Comparison of ENCODE assay signal across 1 cellular context in the genomic region with DNA sequence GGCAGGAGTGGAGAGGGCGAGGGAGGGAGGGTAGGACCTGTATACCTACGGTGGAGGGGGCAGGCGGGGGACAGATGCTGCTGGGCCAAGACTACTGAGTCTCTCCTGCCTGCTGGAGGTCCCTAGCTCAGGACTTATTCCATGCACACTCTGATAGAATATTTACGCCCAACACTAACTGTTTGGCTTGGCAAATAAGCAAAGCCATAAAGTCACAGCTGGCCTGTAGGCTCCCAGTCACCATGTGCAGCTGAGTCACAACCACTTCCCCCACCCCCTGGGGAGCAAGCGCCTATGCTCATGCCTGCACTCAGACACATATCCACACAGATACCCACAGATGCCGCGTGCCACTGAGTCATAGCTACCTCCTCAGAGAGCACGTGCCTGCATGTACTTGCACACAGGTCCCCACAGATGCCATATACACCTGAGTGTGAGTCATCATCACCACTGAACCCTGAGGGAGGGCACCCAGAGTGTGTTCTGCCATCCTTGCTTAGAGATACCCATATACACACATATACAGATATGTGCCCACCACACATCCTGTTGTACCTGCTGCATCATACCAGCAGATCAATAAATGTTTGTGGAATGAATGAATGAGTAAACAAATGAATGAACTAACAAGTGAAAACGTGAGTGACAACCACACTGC.
A peak's percentile ranks its signal among the peaks of the same experiment; 100 is the strongest.
TF ChIP-seq lines count a peak whose summit lies in the region.

No MANE protein-coding gene starts in this region.

TF ChIP-seq in GM12878, 131 proteins besides CTCF, POLR2A, EP300 and RAD21 (continued from another document and continues in another):
- TF ChIP-seq, protein P1, sequence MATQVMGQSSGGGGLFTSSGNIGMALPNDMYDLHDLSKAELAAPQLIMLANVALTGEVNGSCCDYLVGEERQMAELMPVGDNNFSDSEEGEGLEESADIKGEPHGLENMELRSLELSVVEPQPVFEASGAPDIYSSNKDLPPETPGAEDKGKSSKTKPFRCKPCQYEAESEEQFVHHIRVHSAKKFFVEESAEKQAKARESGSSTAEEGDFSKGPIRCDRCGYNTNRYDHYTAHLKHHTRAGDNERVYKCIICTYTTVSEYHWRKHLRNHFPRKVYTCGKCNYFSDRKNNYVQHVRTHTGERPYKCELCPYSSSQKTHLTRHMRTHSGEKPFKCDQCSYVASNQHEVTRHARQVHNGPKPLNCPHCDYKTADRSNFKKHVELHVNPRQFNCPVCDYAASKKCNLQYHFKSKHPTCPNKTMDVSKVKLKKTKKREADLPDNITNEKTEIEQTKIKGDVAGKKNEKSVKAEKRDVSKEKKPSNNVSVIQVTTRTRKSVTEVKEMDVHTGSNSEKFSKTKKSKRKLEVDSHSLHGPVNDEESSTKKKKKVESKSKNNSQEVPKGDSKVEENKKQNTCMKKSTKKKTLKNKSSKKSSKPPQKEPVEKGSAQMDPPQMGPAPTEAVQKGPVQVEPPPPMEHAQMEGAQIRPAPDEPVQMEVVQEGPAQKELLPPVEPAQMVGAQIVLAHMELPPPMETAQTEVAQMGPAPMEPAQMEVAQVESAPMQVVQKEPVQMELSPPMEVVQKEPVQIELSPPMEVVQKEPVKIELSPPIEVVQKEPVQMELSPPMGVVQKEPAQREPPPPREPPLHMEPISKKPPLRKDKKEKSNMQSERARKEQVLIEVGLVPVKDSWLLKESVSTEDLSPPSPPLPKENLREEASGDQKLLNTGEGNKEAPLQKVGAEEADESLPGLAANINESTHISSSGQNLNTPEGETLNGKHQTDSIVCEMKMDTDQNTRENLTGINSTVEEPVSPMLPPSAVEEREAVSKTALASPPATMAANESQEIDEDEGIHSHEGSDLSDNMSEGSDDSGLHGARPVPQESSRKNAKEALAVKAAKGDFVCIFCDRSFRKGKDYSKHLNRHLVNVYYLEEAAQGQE (IDR thresholded peaks at IDR 0.05; ENCODE audit: low read depth, low read length): no peak
- TF ChIP-seq BMI1 (IDR thresholded peaks at IDR 0.05; ENCODE audit: borderline replicate concordance) (no peak), ATF7 (IDR thresholded peaks at IDR 0.05; ENCODE audit: low read depth) (peak; percentile 43), ASH2L (IDR thresholded peaks at IDR 0.05; ENCODE audit: borderline replicate concordance, low read depth) (no peak), RCOR1 (conservative IDR thresholded peaks at IDR 0.05; ENCODE audit: low read depth, low read length) (no peak), ZNF24 (IDR thresholded peaks at IDR 0.05) (peak; percentile 73), POU2F2 (IDR thresholded peaks at IDR 0.05; ENCODE audit: borderline replicate concordance, low read depth, low read length) (no peak), RFX5 (IDR thresholded peaks at IDR 0.05; ENCODE audit: low read depth, low read length) (no peak), YY1 (IDR thresholded peaks at IDR 0.05; ENCODE audit: low read depth, low read length) (no peak), MXI1 (IDR thresholded peaks at IDR 0.05; ENCODE audit: low read depth, low read length) (peak; percentile 82), EZH2 (IDR thresholded peaks at IDR 0.05; ENCODE audit: borderline replicate concordance, control insufficient read depth, low read depth, low read length) (no peak), TARDBP (IDR thresholded peaks at IDR 0.05; ENCODE audit: borderline replicate concordance) (no peak), SRF (IDR thresholded peaks at IDR 0.05; ENCODE audit: low read depth in 2 of 2, low read length in 2 of 2) (no peak), BCL11A (IDR thresholded peaks at IDR 0.05; ENCODE audit: low read depth, low read length) (peak; percentile 15; the same call in 1 of the 2 replicates), FOXM1 (IDR thresholded peaks at IDR 0.05; ENCODE audit: low read depth, low read length) (no peak), CREM (IDR thresholded peaks at IDR 0.05; ENCODE audit: low read depth) (peak; percentile 46; the same call in 1 of the 2 replicates), MTA3 (IDR thresholded peaks at IDR 0.05; ENCODE audit: borderline replicate concordance, low read length) (no peak), BRCA1 (IDR thresholded peaks at IDR 0.05; ENCODE audit: low read depth, low read length) (no peak)
- TF ChIP-seq, protein P2, sequence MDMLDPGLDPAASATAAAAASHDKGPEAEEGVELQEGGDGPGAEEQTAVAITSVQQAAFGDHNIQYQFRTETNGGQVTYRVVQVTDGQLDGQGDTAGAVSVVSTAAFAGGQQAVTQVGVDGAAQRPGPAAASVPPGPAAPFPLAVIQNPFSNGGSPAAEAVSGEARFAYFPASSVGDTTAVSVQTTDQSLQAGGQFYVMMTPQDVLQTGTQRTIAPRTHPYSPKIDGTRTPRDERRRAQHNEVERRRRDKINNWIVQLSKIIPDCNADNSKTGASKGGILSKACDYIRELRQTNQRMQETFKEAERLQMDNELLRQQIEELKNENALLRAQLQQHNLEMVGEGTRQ (IDR thresholded peaks at IDR 0.05; ENCODE audit: borderline replicate concordance, low read depth, low read length): no peak; the same call in 1 of the 2 replicates
- TF ChIP-seq, protein P3, sequence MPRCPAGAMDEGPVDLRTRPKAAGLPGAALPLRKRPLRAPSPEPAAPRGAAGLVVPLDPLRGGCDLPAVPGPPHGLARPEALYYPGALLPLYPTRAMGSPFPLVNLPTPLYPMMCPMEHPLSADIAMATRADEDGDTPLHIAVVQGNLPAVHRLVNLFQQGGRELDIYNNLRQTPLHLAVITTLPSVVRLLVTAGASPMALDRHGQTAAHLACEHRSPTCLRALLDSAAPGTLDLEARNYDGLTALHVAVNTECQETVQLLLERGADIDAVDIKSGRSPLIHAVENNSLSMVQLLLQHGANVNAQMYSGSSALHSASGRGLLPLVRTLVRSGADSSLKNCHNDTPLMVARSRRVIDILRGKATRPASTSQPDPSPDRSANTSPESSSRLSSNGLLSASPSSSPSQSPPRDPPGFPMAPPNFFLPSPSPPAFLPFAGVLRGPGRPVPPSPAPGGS (IDR thresholded peaks at IDR 0.05; ENCODE audit: borderline replicate concordance, insufficient read depth, low read depth, low read length, poor library complexity, severe bottlenecking): peak; percentile 91
- TF ChIP-seq, protein P4, sequence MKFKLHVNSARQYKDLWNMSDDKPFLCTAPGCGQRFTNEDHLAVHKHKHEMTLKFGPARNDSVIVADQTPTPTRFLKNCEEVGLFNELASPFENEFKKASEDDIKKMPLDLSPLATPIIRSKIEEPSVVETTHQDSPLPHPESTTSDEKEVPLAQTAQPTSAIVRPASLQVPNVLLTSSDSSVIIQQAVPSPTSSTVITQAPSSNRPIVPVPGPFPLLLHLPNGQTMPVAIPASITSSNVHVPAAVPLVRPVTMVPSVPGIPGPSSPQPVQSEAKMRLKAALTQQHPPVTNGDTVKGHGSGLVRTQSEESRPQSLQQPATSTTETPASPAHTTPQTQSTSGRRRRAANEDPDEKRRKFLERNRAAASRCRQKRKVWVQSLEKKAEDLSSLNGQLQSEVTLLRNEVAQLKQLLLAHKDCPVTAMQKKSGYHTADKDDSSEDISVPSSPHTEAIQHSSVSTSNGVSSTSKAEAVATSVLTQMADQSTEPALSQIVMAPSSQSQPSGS (IDR thresholded peaks at IDR 0.05; ENCODE audit: low read length): no peak
- TF ChIP-seq, protein P5, sequence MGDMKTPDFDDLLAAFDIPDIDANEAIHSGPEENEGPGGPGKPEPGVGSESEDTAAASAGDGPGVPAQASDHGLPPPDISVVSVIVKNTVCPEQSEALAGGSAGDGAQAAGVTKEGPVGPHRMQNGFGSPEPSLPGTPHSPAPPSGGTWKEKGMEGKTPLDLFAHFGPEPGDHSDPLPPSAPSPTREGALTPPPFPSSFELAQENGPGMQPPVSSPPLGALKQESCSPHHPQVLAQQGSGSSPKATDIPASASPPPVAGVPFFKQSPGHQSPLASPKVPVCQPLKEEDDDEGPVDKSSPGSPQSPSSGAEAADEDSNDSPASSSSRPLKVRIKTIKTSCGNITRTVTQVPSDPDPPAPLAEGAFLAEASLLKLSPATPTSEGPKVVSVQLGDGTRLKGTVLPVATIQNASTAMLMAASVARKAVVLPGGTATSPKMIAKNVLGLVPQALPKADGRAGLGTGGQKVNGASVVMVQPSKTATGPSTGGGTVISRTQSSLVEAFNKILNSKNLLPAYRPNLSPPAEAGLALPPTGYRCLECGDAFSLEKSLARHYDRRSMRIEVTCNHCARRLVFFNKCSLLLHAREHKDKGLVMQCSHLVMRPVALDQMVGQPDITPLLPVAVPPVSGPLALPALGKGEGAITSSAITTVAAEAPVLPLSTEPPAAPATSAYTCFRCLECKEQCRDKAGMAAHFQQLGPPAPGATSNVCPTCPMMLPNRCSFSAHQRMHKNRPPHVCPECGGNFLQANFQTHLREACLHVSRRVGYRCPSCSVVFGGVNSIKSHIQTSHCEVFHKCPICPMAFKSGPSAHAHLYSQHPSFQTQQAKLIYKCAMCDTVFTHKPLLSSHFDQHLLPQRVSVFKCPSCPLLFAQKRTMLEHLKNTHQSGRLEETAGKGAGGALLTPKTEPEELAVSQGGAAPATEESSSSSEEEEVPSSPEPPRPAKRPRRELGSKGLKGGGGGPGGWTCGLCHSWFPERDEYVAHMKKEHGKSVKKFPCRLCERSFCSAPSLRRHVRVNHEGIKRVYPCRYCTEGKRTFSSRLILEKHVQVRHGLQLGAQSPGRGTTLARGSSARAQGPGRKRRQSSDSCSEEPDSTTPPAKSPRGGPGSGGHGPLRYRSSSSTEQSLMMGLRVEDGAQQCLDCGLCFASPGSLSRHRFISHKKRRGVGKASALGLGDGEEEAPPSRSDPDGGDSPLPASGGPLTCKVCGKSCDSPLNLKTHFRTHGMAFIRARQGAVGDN (IDR thresholded peaks at IDR 0.05): 0 out of 2 replicates have a peak, but pooled peaks have one; percentile 30
- TF ChIP-seq, protein P6, sequence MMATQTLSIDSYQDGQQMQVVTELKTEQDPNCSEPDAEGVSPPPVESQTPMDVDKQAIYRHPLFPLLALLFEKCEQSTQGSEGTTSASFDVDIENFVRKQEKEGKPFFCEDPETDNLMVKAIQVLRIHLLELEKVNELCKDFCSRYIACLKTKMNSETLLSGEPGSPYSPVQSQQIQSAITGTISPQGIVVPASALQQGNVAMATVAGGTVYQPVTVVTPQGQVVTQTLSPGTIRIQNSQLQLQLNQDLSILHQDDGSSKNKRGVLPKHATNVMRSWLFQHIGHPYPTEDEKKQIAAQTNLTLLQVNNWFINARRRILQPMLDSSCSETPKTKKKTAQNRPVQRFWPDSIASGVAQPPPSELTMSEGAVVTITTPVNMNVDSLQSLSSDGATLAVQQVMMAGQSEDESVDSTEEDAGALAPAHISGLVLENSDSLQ (IDR thresholded peaks at IDR 0.05): no peak
- TF ChIP-seq, protein P7, sequence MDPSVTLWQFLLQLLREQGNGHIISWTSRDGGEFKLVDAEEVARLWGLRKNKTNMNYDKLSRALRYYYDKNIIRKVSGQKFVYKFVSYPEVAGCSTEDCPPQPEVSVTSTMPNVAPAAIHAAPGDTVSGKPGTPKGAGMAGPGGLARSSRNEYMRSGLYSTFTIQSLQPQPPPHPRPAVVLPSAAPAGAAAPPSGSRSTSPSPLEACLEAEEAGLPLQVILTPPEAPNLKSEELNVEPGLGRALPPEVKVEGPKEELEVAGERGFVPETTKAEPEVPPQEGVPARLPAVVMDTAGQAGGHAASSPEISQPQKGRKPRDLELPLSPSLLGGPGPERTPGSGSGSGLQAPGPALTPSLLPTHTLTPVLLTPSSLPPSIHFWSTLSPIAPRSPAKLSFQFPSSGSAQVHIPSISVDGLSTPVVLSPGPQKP (IDR thresholded peaks at IDR 0.05; ENCODE audit: low read depth, low read length): no peak
- TF ChIP-seq, protein P8, sequence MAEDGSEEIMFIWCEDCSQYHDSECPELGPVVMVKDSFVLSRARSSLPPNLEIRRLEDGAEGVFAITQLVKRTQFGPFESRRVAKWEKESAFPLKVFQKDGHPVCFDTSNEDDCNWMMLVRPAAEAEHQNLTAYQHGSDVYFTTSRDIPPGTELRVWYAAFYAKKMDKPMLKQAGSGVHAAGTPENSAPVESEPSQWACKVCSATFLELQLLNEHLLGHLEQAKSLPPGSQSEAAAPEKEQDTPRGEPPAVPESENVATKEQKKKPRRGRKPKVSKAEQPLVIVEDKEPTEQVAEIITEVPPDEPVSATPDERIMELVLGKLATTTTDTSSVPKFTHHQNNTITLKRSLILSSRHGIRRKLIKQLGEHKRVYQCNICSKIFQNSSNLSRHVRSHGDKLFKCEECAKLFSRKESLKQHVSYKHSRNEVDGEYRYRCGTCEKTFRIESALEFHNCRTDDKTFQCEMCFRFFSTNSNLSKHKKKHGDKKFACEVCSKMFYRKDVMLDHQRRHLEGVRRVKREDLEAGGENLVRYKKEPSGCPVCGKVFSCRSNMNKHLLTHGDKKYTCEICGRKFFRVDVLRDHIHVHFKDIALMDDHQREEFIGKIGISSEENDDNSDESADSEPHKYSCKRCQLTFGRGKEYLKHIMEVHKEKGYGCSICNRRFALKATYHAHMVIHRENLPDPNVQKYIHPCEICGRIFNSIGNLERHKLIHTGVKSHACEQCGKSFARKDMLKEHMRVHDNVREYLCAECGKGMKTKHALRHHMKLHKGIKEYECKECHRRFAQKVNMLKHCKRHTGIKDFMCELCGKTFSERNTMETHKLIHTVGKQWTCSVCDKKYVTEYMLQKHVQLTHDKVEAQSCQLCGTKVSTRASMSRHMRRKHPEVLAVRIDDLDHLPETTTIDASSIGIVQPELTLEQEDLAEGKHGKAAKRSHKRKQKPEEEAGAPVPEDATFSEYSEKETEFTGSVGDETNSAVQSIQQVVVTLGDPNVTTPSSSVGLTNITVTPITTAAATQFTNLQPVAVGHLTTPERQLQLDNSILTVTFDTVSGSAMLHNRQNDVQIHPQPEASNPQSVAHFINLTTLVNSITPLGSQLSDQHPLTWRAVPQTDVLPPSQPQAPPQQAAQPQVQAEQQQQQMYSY (CRISPR knock-in tag; IDR thresholded peaks at IDR 0.05): no peak
- TF ChIP-seq, protein P9, sequence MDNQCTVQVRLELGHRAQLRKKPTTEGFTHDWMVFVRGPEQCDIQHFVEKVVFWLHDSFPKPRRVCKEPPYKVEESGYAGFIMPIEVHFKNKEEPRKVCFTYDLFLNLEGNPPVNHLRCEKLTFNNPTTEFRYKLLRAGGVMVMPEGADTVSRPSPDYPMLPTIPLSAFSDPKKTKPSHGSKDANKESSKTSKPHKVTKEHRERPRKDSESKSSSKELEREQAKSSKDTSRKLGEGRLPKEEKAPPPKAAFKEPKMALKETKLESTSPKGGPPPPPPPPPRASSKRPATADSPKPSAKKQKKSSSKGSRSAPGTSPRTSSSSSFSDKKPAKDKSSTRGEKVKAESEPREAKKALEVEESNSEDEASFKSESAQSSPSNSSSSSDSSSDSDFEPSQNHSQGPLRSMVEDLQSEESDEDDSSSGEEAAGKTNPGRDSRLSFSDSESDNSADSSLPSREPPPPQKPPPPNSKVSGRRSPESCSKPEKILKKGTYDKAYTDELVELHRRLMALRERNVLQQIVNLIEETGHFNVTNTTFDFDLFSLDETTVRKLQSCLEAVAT (IDR thresholded peaks at IDR 0.05): no peak
- TF ChIP-seq, protein P10, sequence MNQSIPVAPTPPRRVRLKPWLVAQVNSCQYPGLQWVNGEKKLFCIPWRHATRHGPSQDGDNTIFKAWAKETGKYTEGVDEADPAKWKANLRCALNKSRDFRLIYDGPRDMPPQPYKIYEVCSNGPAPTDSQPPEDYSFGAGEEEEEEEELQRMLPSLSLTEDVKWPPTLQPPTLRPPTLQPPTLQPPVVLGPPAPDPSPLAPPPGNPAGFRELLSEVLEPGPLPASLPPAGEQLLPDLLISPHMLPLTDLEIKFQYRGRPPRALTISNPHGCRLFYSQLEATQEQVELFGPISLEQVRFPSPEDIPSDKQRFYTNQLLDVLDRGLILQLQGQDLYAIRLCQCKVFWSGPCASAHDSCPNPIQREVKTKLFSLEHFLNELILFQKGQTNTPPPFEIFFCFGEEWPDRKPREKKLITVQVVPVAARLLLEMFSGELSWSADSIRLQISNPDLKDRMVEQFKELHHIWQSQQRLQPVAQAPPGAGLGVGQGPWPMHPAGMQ (IDR thresholded peaks at IDR 0.05; ENCODE audit: borderline replicate concordance): no peak
